In genomic region chr12:4012977-4013968, GRCh38 we compare ENCODE assay signal across 27 cellular contexts.
DNase-seq lines count a peak whose midpoint lies in the region; ATAC-seq, FAIRE-seq and TF ChIP-seq lines count a peak whose summit lies in the region.
"Had no signal": no experiment of that assay in that cellular context is flagged by ENCODE, and none has a peak within 500 bp of the region (broad histone marks: within the 10 kb centered on the region; RNA-seq: fewer than 3 reads in every experiment).

No MANE protein-coding gene starts in this region.

- H4K91ac ChIP-seq in H1 (replicated peaks; ENCODE audit: insufficient read length, low read length) = peak overlapping the region; percentile 83

- H3K27me3 ChIP-seq in H1 (replicated peaks in 1 of 4; ENCODE audit: control insufficient read depth in 3 of 4, extremely low read depth in 1 of 4, insufficient read depth in 3 of 4, low read length in 3 of 4) (peaks cover 0 to 3% (median 0%) of the 10 kb centered on the region in 4 experiments; a peak in 1 of 7 replicates), HepG2 (ENCODE audit: control insufficient read depth in 1 of 2, insufficient read depth in 2 of 2, low read length in 2 of 2) (no peaks in the 10 kb centered on the region), heart left ventricle (peaks cover 0 to under 1% (median 0%) of the 10 kb centered on the region in 9 donors), gastroesophageal sphincter (no peaks in the 10 kb centered on the region)
- H3K27me3 ChIP-seq: sigmoid colon had no signal

- TF ChIP-seq EP300 in H1 (IDR thresholded peaks at IDR 0.05; ENCODE audit: borderline replicate concordance in 1 of 2, low read depth in 2 of 2, low read length in 2 of 2) (no peak), HepG2 (IDR thresholded peaks at IDR 0.05; ENCODE audit: low read depth in 2 of 2, low read length in 2 of 2) (no peak), HepG2 (CRISPR knock-in tag; IDR thresholded peaks at IDR 0.05; ENCODE audit: borderline replicate concordance) (no peak), gastroesophageal sphincter (IDR thresholded peaks at IDR 0.05) (no peak)

- ATAC-seq in HepG2 (no peak), heart left ventricle (no peak), HG03565 (IDR thresholded peaks at IDR 0.05; ENCODE audit: unreplicated experiment) (no peak), gastroesophageal sphincter (no peak)
- ATAC-seq: activated T-cell treated with anti-CD3 and anti-CD28 coated beads, Interleukin-2, amount 50 U/mL, for 72 hours; Panc1 had no signal

- FAIRE-seq in H1 (lab: Jason Lieb, UNC) (no peak), HepG2 (lab: Jason Lieb, UNC) (no peak)
- FAIRE-seq: GM12892, HTR-8/SVneo had no signal

- no peak overlapping the region; the same call in 1 of the 2 replicates for H2BK15ac ChIP-seq in H1 (ENCODE audit: low read length)

- TF ChIP-seq POLR2A in H1 (IDR thresholded peaks at IDR 0.05; ENCODE audit: control extremely low read depth in 1 of 2, low read depth in 2 of 2, low read length in 2 of 2) (no peak), HepG2 (IDR thresholded peaks at IDR 0.05; ENCODE audit: insufficient read depth in 1 of 2, low read depth in 2 of 2, low read length in 2 of 2) (no peak), heart left ventricle (IDR thresholded peaks at IDR 0.05) (no peak), gastroesophageal sphincter (IDR thresholded peaks at IDR 0.05) (no peak)

- TF ChIP-seq CTCF in H1 (IDR thresholded peaks at IDR 0.05; ENCODE audit: control extremely low read depth in 1 of 3, insufficient read depth in 1 of 3, low read depth in 1 of 3, low read length in 3 of 3) = no peak
- TF ChIP-seq CTCF in HepG2 (CRISPR knock-in tag; IDR thresholded peaks at IDR 0.05) = no peak
- TF ChIP-seq CTCF in heart left ventricle (IDR thresholded peaks at IDR 0.05) = no peak
- TF ChIP-seq CTCF in gastroesophageal sphincter (IDR thresholded peaks at IDR 0.05) = no peak

- H2BK120ac ChIP-seq in H1 (replicated peaks; ENCODE audit: low read depth, low read length) = no peak overlapping the region

- intact Hi-C loops in HepG2 (cut with micrococcal nuclease; ENCODE audit: unreplicated experiment) = loop anchor here (10.0 kb wide), 1 partner anchor 138 kb away; the partner anchor contains the start of gene PARP11
- intact Hi-C loops in heart left ventricle (cut with DNase I) = no loop called here

- POLR2A ChIA-PET in H1 (lab: Charles Lee; ENCODE audit: partially characterized antibody) = interaction anchor here (1.0 to 1.6 kb wide), 2 partner anchors 12 to 264 kb away, joined by 4 to 5 read pairs; no protein-coding TSS in a partner anchor
- POLR2A ChIA-PET in HepG2 (lab: Yijun Ruan, JAX) = interaction anchor here (0.9 to 8.5 kb wide), 5 partner anchors 13 to 25 kb away, joined by 3 to 135 read pairs (median 30); no protein-coding TSS in a partner anchor

- H3K4ac ChIP-seq in H1 (replicated peaks; ENCODE audit: insufficient read length, low read depth, low read length) = no peak overlapping the region

- H3K18ac ChIP-seq in H1 (ENCODE audit: extremely low read depth, low read length) = no peak overlapping the region

- H3K4me2 ChIP-seq in H1 (ENCODE audit: insufficient read depth in 1 of 2, low read depth in 2 of 2, low read length in 2 of 2) (no peak overlapping the region), HepG2 (ENCODE audit: low read depth, low read length) (no peak overlapping the region)

- H3K4me3 ChIP-seq in H1 (ENCODE audit: extremely low read depth in 1 of 4, insufficient read depth in 2 of 4, low read depth in 3 of 4, low read length in 4 of 4) (no peak overlapping the region), HepG2 (replicated peaks in 1 of 3; ENCODE audit: insufficient read depth in 1 of 3, low read depth in 2 of 3, low read length in 3 of 3) (no peak overlapping the region), heart left ventricle (no peak overlapping the region), gastroesophageal sphincter (no peak overlapping the region)
- H3K4me3 ChIP-seq: sigmoid colon, SJSA1 had no signal

- H2AFZ ChIP-seq in H1 (ENCODE audit: low read length) = no peak overlapping the region
- H2AFZ ChIP-seq in HepG2 (ENCODE audit: low read length) = no peak overlapping the region

- WGBS in H1 (ENCODE audit: extremely low coverage in 1 of 2, insufficient coverage in 1 of 2, insufficient read length in 1 of 2, insufficient replicate concordance in 2 of 2, low coverage in 1 of 2, low lambda C conversion rate in 2 of 2, missing lambda C conversion rate in 1 of 2), 2 experiments = 70% methylated on average over 4 of the region's 5 CpGs; no CpG with 5 or more reads in 1 of the 2 experiments
- 97% methylated on average over 2 of the region's 5 CpGs for WGBS in HepG2 (ENCODE audit: low lambda C conversion rate)
- WGBS in heart left ventricle, 4 donors = 83 to 85% (median 84%) methylated on average over 4 to 5 of the region's 5 CpGs
- WGBS in gastroesophageal sphincter (ENCODE audit: low coverage in 1 of 2), 2 donors = 64 to 76% methylated on average over 3 of the region's 5 CpGs

- no peak overlapping the region; the same call in 1 of the 2 replicates for H2AK5ac ChIP-seq in H1 (ENCODE audit: low read depth, low read length)

- H3K36me3 ChIP-seq in H1 (ENCODE audit: control insufficient read depth in 2 of 4, insufficient read depth in 4 of 4, low read length in 3 of 4) = no peaks in the 10 kb centered on the region
- no peaks in the 10 kb centered on the region for H3K36me3 ChIP-seq in HepG2 (replicated peaks in 1 of 2; ENCODE audit: control insufficient read depth in 1 of 2, insufficient read depth in 2 of 2, low read length in 2 of 2)
- no peaks in the 10 kb centered on the region for H3K36me3 ChIP-seq in heart left ventricle
- H3K36me3 ChIP-seq in gastroesophageal sphincter = no peaks in the 10 kb centered on the region
- H3K36me3 ChIP-seq: sigmoid colon, SJSA1 had no signal

- H3K56ac ChIP-seq in H1 (replicated peaks; ENCODE audit: insufficient read length, low read depth, low read length) = no peak overlapping the region

- H3K9me3 ChIP-seq in H1 (ENCODE audit: insufficient read depth in 2 of 2, low read depth in 1 of 2, low read length in 1 of 2) (no peaks in the 10 kb centered on the region), HepG2 (ENCODE audit: low read length) (no peaks in the 10 kb centered on the region), heart left ventricle (no peaks in the 10 kb centered on the region), gastroesophageal sphincter (no peaks in the 10 kb centered on the region)
- H3K9me3 ChIP-seq: sigmoid colon, SJSA1 had no signal

- peak; percentile 67 for DNase-seq in NCI-H226
- no peak for DNase-seq in H1 (ENCODE audit: low read depth in 1 of 2, low spot score in 2 of 2)
- no peak for DNase-seq in HepG2 (ENCODE audit: low spot score)
- DNase-seq in renal cortical epithelial cell (ENCODE audit: low read depth) = peak; percentile 97
- no peak for DNase-seq in cerebellum (ENCODE audit: low spot score)
- DNase-seq in heart left ventricle = no peak
- DNase-seq: activated CD4-positive, alpha-beta T cell treated with anti-CD3 and anti-CD28 coated beads for 4 hours; activated naive CD4-positive, alpha-beta T cell treated with anti-CD3 and anti-CD28 coated beads for 36 hours; activated T-cell treated with anti-CD3 and anti-CD28 coated beads, Interleukin-2, amount 50 U/mL, for 72 hours; amygdala; caudate nucleus; CD4-positive, alpha-beta T cell; DMS79 treated with DMSO at 0.1 percent for 48 hours; foreskin fibroblast; hypothalamus; Karpas-422; naive B cell; NCI-H1092; NCI-H1930; sigmoid colon; T-helper 1 cell had no signal

- H2BK20ac ChIP-seq in H1 (ENCODE audit: low read length) = peak overlapping the region; percentile 87; the same call in 1 of the 2 replicates

- H4K20me1 ChIP-seq in H1 (replicated peaks in 1 of 2; ENCODE audit: control insufficient read depth in 1 of 2, insufficient read depth in 2 of 2, low read length in 2 of 2) = no peaks in the 10 kb centered on the region
- no peaks in the 10 kb centered on the region for H4K20me1 ChIP-seq in HepG2 (ENCODE audit: insufficient read depth, low read length)

- CTCF ChIA-PET in H1 (lab: Charles Lee; ENCODE audit: partially characterized antibody) = interaction anchor here (0.8 to 9.1 kb wide), 7 partner anchors 9 to 30 kb away, joined by 3 to 59 read pairs (median 4); no protein-coding TSS in a partner anchor
- CTCF ChIA-PET in HepG2 (lab: Yijun Ruan, JAX; ENCODE audit: low intra/inter-chr PET ratio, low total read pairs) = no interaction called here

- in situ Hi-C loops in HepG2 (cut with HindIII; ENCODE audit: extremely low pct_ligation_motif_present, low pct_unique_long_range_greater_than_20kb) = no loop called here

- H3K23ac ChIP-seq in H1 (ENCODE audit: insufficient read length) = no peak overlapping the region

- no peak overlapping the region for H3K14ac ChIP-seq in H1 (ENCODE audit: insufficient read length)

- H2BK12ac ChIP-seq in H1 (ENCODE audit: low read depth, low read length) = no peak overlapping the region

- BruUV-seq in HepG2 (replicated peaks; lab: Mats Ljungman, UMichigan) = no TSS peak

- no peaks in the 10 kb centered on the region for H3K79me1 ChIP-seq in H1 (ENCODE audit: low read depth, low read length)

- no peak overlapping the region for H4K8ac ChIP-seq in H1 (ENCODE audit: extremely low read depth, insufficient read depth, low read length)

- TF ChIP-seq RAD21 in H1 (IDR thresholded peaks at IDR 0.05 in 1 of 2, conservative IDR thresholded peaks at IDR 0.05 in 1 of 2; ENCODE audit: low read depth in 2 of 2, low read length in 2 of 2) = no peak
- TF ChIP-seq RAD21 in HepG2 (CRISPR knock-in tag; IDR thresholded peaks at IDR 0.05) = no peak

- no peak overlapping the region for H4K5ac ChIP-seq in H1 (ENCODE audit: insufficient read length, low read depth, low read length)

- H3K4me1 ChIP-seq in H1 (replicated peaks in 1 of 4; ENCODE audit: control insufficient read depth in 3 of 4, insufficient read depth in 4 of 4, low read length in 3 of 4) = no peaks in the 10 kb centered on the region
- H3K4me1 ChIP-seq in HepG2 (ENCODE audit: insufficient read depth, low read length) = peaks cover 98% of the 10 kb centered on the region
- no peaks in the 10 kb centered on the region for H3K4me1 ChIP-seq in heart left ventricle
- H3K4me1 ChIP-seq in gastroesophageal sphincter = no peaks in the 10 kb centered on the region
- H3K4me1 ChIP-seq: sigmoid colon, SJSA1 had no signal

- H3K23me2 ChIP-seq in H1 (ENCODE audit: low read depth, low read length) = no peaks in the 10 kb centered on the region

- H3K79me2 ChIP-seq in H1 (ENCODE audit: control insufficient read depth in 1 of 2, insufficient read depth in 2 of 2, low read length in 2 of 2) = no peaks in the 10 kb centered on the region
- no peaks in the 10 kb centered on the region for H3K79me2 ChIP-seq in HepG2 (ENCODE audit: insufficient read depth, low read length)

- H3K27ac ChIP-seq in H1 (ENCODE audit: low read depth, low read length) = no peak overlapping the region
- peak overlapping the region; percentile 99 for H3K27ac ChIP-seq in HepG2 (ENCODE audit: extremely low read length, insufficient read depth, low read length)
- no peak overlapping the region for H3K27ac ChIP-seq in heart left ventricle
- H3K27ac ChIP-seq in gastroesophageal sphincter = no peak overlapping the region
- H3K27ac ChIP-seq: sigmoid colon, SJSA1 had no signal

- H3K9ac ChIP-seq in H1 (replicated peaks in 1 of 4; ENCODE audit: extremely low read depth in 1 of 4, low read depth in 3 of 4, low read length in 3 of 4) (no peak overlapping the region), HepG2 (ENCODE audit: insufficient read depth, low read depth, low read length) (peak overlapping the region; percentile 34; the same call in 1 of the 2 replicates)

- no peak overlapping the region for H2BK5ac ChIP-seq in H1 (ENCODE audit: low read depth, low read length)

Comparison
In these comparisons a context has a peak if more than half of its experiments do, and no peak if none do; other contexts are left out.
1. DNase-seq: peak in NCI-H226 (single experiment) and renal cortical epithelial cell (single experiment); none in H1 (0 of 2), HepG2 (single experiment), cerebellum (single experiment) and heart left ventricle (0 of 5).